Comparison of ENCODE assay signal across 16 cellular contexts in the genomic region with DNA sequence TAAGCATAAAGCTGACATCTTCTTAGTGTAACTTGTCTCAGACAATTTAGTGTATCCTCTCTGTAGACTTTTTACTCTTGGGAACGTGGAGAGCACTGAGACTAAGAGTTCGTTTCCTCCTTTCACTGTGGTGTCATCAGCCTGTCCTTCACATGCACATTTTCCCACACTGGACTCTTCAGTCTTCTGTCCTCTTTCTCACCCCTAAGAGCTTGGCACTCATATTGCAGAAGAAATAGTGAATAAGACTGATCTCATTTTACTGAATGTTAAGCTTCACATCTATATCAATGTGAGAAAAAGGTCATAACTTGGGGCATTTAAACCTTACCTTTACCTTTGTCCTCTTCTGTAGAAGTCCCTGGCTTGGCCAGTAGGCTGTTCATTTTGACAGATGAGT. TPM values are rescaled to one million over a fixed set of nuclear protein-coding genes. Genes with fewer than 3 reads are reported as not detected.
A peak's percentile ranks its signal among the peaks of the same experiment; 100 is the strongest.
DNase-seq lines count a peak whose midpoint lies in the region; TF ChIP-seq lines count a peak whose summit lies in the region.
"Had no signal": no experiment of that assay in that cellular context is flagged by ENCODE, and none has a peak within 500 bp of the region (broad histone marks: within the 10 kb centered on the region; RNA-seq: fewer than 3 reads in every experiment).

No MANE protein-coding gene starts in this region.

- no peak overlapping the region for H3K4me3 Mint-ChIP-seq in HFFc6
- no peak overlapping the region for H3K4me3 Mint-ChIP-seq in endodermal cell
- H3K4me3 Mint-ChIP-seq: CD4-positive, alpha-beta T cell; H9 had no signal

- DNase-seq in EH (ENCODE audit: low read depth) = peak; percentile 26
- DNase-seq in HFFc6 = no peak
- no peak for DNase-seq in endodermal cell
- DNase-seq in mesenchymal stem cell = peak; percentile 19
- no peak for DNase-seq in NCI-H524 treated with DMSO at 0.1 percent for 48 hours (lab: John Stamatoyannopoulos, UW)
- DNase-seq in posterior vena cava (ENCODE audit: low spot score) = no peak
- DNase-seq in stimulated activated CD4-positive, alpha-beta T cell treated with anti-CD3 and anti-CD28 coated beads, Interleukin-1b, Interleukin-23, amount 100 ng/mL, for 48 hours = no peak
- DNase-seq: ACHN; AML-193; Caco-2; CD4-positive, alpha-beta T cell; GDM1; H9; KBM-7 had no signal

- H4K91ac ChIP-seq in mesenchymal stem cell (ENCODE audit: low read length) = no peak overlapping the region

- H3K27ac Mint-ChIP-seq in HFFc6 (no peak overlapping the region), endodermal cell (peak overlapping the region; percentile 65)
- H3K27ac Mint-ChIP-seq: CD4-positive, alpha-beta T cell had no signal

- no peak overlapping the region for H2BK12ac ChIP-seq in mesenchymal stem cell (ENCODE audit: low read length in 2 of 2)

- no peak overlapping the region for H2BK5ac ChIP-seq in mesenchymal stem cell (ENCODE audit: low read depth, low read length, poor library complexity, severe bottlenecking)

- no peaks in the 10 kb centered on the region for H3K79me1 ChIP-seq in mesenchymal stem cell (replicated peaks; ENCODE audit: low read length, poor library complexity, severe bottlenecking)

- TF ChIP-seq CTCF in HFFc6 (IDR thresholded peaks at IDR 0.05) (0 out of 2 replicates have a peak, but pooled peaks have one; percentile 9), endodermal cell (conservative IDR thresholded peaks at IDR 0.05) (peak; percentile 47)

- no peak overlapping the region for H3K18ac ChIP-seq in mesenchymal stem cell (ENCODE audit: low read depth in 1 of 2, low read length in 2 of 2)

- no peak overlapping the region for H2AK5ac ChIP-seq in mesenchymal stem cell (ENCODE audit: low read length, severe bottlenecking)

- H3K27me3 ChIP-seq in endodermal cell (ENCODE audit: control insufficient read depth, insufficient read depth, low read length, poor library complexity, severe bottlenecking) = no peaks in the 10 kb centered on the region
- no peaks in the 10 kb centered on the region for H3K27me3 ChIP-seq in mesenchymal stem cell (ENCODE audit: control insufficient read depth in 1 of 2, insufficient read depth in 1 of 2, low read length in 2 of 2)

- H3K4me1 Mint-ChIP-seq in HFFc6 (ENCODE audit: low read depth) (peaks cover 28% of the 10 kb centered on the region), endodermal cell (no peaks in the 10 kb centered on the region)
- H3K4me1 Mint-ChIP-seq: H9 had no signal

- H3K36me3 ChIP-seq in endodermal cell (ENCODE audit: control insufficient read depth, insufficient read depth, low read length) (no peaks in the 10 kb centered on the region), mesenchymal stem cell (ENCODE audit: control insufficient read depth in 1 of 2, insufficient read depth in 2 of 2, low read depth in 1 of 2, low read length in 2 of 2) (peaks cover 5 to 28% of the 10 kb centered on the region in 2 experiments)

- H3K9me3 ChIP-seq in endodermal cell (ENCODE audit: control insufficient read depth, low read length) = no peaks in the 10 kb centered on the region
- no peaks in the 10 kb centered on the region for H3K9me3 ChIP-seq in mesenchymal stem cell (ENCODE audit: control insufficient read depth, low read length)
- H3K9me3 ChIP-seq: Caco-2 had no signal

- H3K14ac ChIP-seq in mesenchymal stem cell (ENCODE audit: low read length in 2 of 2) = no peak overlapping the region

- H2BK15ac ChIP-seq in mesenchymal stem cell (ENCODE audit: low read depth, poor library complexity, severe bottlenecking) = no peak overlapping the region

- no peak overlapping the region for H3K4me3 ChIP-seq in endodermal cell (ENCODE audit: low read length)
- no peak overlapping the region for H3K4me3 ChIP-seq in mesenchymal stem cell (ENCODE audit: insufficient read depth in 1 of 2, low read depth in 1 of 2, low read length in 2 of 2)

- H3K27me3 Mint-ChIP-seq in HFFc6 (ENCODE audit: insufficient read depth) = no peaks in the 10 kb centered on the region
- H3K27me3 Mint-ChIP-seq in endodermal cell (ENCODE audit: insufficient read depth) = no peaks in the 10 kb centered on the region
- H3K27me3 Mint-ChIP-seq: CD4-positive, alpha-beta T cell had no signal

- H3K4me1 ChIP-seq in endodermal cell (ENCODE audit: control insufficient read depth, insufficient read depth, low read length) = no peaks in the 10 kb centered on the region
- H3K4me1 ChIP-seq in mesenchymal stem cell (ENCODE audit: control insufficient read depth, insufficient read depth, low read depth, low read length) = no peaks in the 10 kb centered on the region
- H3K4me1 ChIP-seq: Caco-2 had no signal

- no peak overlapping the region for H3K4ac ChIP-seq in mesenchymal stem cell (ENCODE audit: low read depth in 1 of 2, low read length in 2 of 2)

- no peak overlapping the region for H3K4me2 ChIP-seq in mesenchymal stem cell (ENCODE audit: low read length, poor library complexity, severe bottlenecking)

- 95 to 100% methylated on average over 2 of the region's 2 CpGs for WGBS in endodermal cell (ENCODE audit: insufficient coverage in 1 of 2, insufficient read length in 1 of 2), 2 experiments
- WGBS in mesenchymal stem cell = 89% methylated on average over 2 of the region's 2 CpGs

- H3K23ac ChIP-seq in mesenchymal stem cell (ENCODE audit: low read length in 2 of 2) = no peak overlapping the region

- intact Hi-C loops in posterior vena cava (cut with DNase I) = loop anchor here in 1 of 2 donors (2.0 kb wide), 1 partner anchor 17 kb away; no protein-coding TSS in a partner anchor

- no peak overlapping the region for H3K27ac ChIP-seq in endodermal cell (ENCODE audit: low read depth, low read length)
- no peak overlapping the region for H3K27ac ChIP-seq in mesenchymal stem cell (ENCODE audit: low read length, poor library complexity, severe bottlenecking)
- H3K27ac ChIP-seq: C4-2B, HL-60 had no signal

- H4K8ac ChIP-seq in mesenchymal stem cell (ENCODE audit: low read length) = no peak overlapping the region

- H3K36me3 Mint-ChIP-seq in HFFc6 (ENCODE audit: low read depth) (no peaks in the 10 kb centered on the region), endodermal cell (ENCODE audit: low read depth) (no peaks in the 10 kb centered on the region)

- no peak overlapping the region for H2BK120ac ChIP-seq in mesenchymal stem cell (ENCODE audit: low read depth, low read length)

- H2AFZ ChIP-seq in mesenchymal stem cell (ENCODE audit: low read depth, low read length) = no peak overlapping the region

- H3K9me3 Mint-ChIP-seq in HFFc6 (no peaks in the 10 kb centered on the region), endodermal cell (no peaks in the 10 kb centered on the region)
- H3K9me3 Mint-ChIP-seq: CD4-positive, alpha-beta T cell; H9 had no signal

- H3K9ac ChIP-seq in endodermal cell (ENCODE audit: extremely low read depth, low read length, poor library complexity, severe bottlenecking) (no peak overlapping the region), mesenchymal stem cell (ENCODE audit: low read length) (no peak overlapping the region)

RNA-seq across cellular contexts. Expression of a gene that starts 25.6 kb away (rescaled TPM):
- total RNA-seq in HFFc6 (2021; fragmentation: NEBNext Ultra II Directional; extraction: Animal tissue kit (Norgen Biotek cat#: 25700)) = 100 to 1,000 TPM in 4 of 6 experiments, 10 to 100 TPM in 2; 86.4 to 126 (median 121) TPM
- total RNA-seq in endodermal cell = 10 to 100 TPM; 58.6 to 59.3 TPM
- 42.1 TPM for polyA plus RNA-seq in endodermal cell (2013, experiment 1 of 2)
- 37.4 TPM for polyA plus RNA-seq in endodermal cell (2013, experiment 2 of 2)
- 108 TPM for polyA plus RNA-seq in mesenchymal stem cell (2013, experiment 1 of 2)
- polyA plus RNA-seq in mesenchymal stem cell (2013, experiment 2 of 2) = 117 TPM
- total RNA-seq in posterior vena cava = 10 to 100 TPM; 41.4 to 49.6 TPM

RNA-seq across cellular contexts. Expression of a gene that starts 35.4 kb away (rescaled TPM):
- total RNA-seq in HFFc6 (2021; fragmentation: NEBNext Ultra II Directional; extraction: Animal tissue kit (Norgen Biotek cat#: 25700)) = 10 to 100 TPM; 18.7 to 23.7 (median 20.4) TPM
- total RNA-seq in endodermal cell = 10 to 100 TPM in 1 of 2 donors, 1 to 10 TPM in 1; 10.0 to 12.2 TPM
- polyA plus RNA-seq in endodermal cell (2013, experiment 1 of 2) = 13.4 TPM
- polyA plus RNA-seq in endodermal cell (2013, experiment 2 of 2) = 14.4 TPM
- 14.2 TPM for polyA plus RNA-seq in mesenchymal stem cell (2013, experiment 1 of 2)
- 13.8 TPM for polyA plus RNA-seq in mesenchymal stem cell (2013, experiment 2 of 2)
- 10 to 100 TPM; 21.3 to 24.2 TPM for total RNA-seq in posterior vena cava

RNA-seq across cellular contexts. Expression of a gene that starts 35.5 kb away (rescaled TPM):
- total RNA-seq in HFFc6 (2021; fragmentation: NEBNext Ultra II Directional; extraction: Animal tissue kit (Norgen Biotek cat#: 25700)) = 1 to 10 TPM; 2.8 to 4.6 (median 4.1) TPM
- total RNA-seq in endodermal cell (10 to 100 TPM in 1 of 2 donors, 1 to 10 TPM in 1; 8.7 to 10.6 TPM), posterior vena cava (1 to 10 TPM; 5.1 to 6.3 TPM)
- polyA plus RNA-seq in endodermal cell (2013, experiment 1 of 2) = 10.5 TPM
- polyA plus RNA-seq in endodermal cell (2013, experiment 2 of 2) = 8.4 TPM
- 3.8 TPM for polyA plus RNA-seq in mesenchymal stem cell (2013, experiment 1 of 2)
- polyA plus RNA-seq in mesenchymal stem cell (2013, experiment 2 of 2) = 3.4 TPM

Comparison
In these comparisons a context has a peak if more than half of its experiments do, and no peak if none do; other contexts are left out.
1. DNase-seq: peak in EH (single experiment) and mesenchymal stem cell (single experiment); none in HFFc6 (single experiment), endodermal cell (single experiment), NCI-H524 treated with DMSO at 0.1 percent for 48 hours (single experiment), posterior vena cava (single experiment) and stimulated activated CD4-positive, alpha-beta T cell treated with anti-CD3 and anti-CD28 coated beads, Interleukin-1b, Interleukin-23, amount 100 ng/mL, for 48 hours (single experiment).